9 cellular contexts compared by ENCODE assay signal in genomic region chr17:46841561-46842379, GRCh38. TPM values are rescaled to one million over a fixed set of nuclear protein-coding genes. Genes with fewer than 3 reads are reported as not detected.
DNase-seq lines count a peak whose midpoint lies in the region; ATAC-seq and TF ChIP-seq lines count a peak whose summit lies in the region.
"Had no signal": no experiment of that assay in that cellular context is flagged by ENCODE, and none has a peak within 500 bp of the region (broad histone marks: within the 10 kb centered on the region; RNA-seq: fewer than 3 reads in every experiment).

No MANE protein-coding gene starts in this region.

- H3K9me3 ChIP-seq in osteoblast (ENCODE audit: low read depth, low read length), result no peaks in the 10 kb centered on the region

- H3K27ac ChIP-seq in osteoblast (ENCODE audit: low read depth, low read length), result no peak overlapping the region

- H3K36me3 ChIP-seq in osteoblast (ENCODE audit: insufficient read depth, low read length), result no peaks in the 10 kb centered on the region

- no peaks in the 10 kb centered on the region for H4K20me1 ChIP-seq in osteoblast (ENCODE audit: insufficient read depth, low read length)

- peak overlapping the region; percentile 74 for H3K4me2 ChIP-seq in osteoblast (ENCODE audit: insufficient read depth, low read length)

- peak overlapping the region; percentile 89 for H2AFZ ChIP-seq in osteoblast (ENCODE audit: low read length)

- ATAC-seq in HG03097 (IDR thresholded peaks at IDR 0.05; ENCODE audit: low FRiP score, unreplicated experiment), result no peak
- no peak for ATAC-seq in GM18502 (IDR thresholded peaks at IDR 0.05; ENCODE audit: poor library complexity, unreplicated experiment)
- no peak for ATAC-seq in HG02798 (IDR thresholded peaks at IDR 0.05; ENCODE audit: poor library complexity, unreplicated experiment)

- H3K27me3 ChIP-seq in osteoblast (ENCODE audit: insufficient read depth, low read length), result peaks cover 21% of the 10 kb centered on the region

- DNase-seq in DMS114 treated with DMSO at 0.1 percent for 48 hours (lab: John Stamatoyannopoulos, UW; ENCODE audit: unreplicated experiment) (peak; percentile 29), NCI-H69 (lab: John Stamatoyannopoulos, UW) (peak; percentile 36), epithelial cell of esophagus (ENCODE audit: low read depth) (no peak), osteoblast (ENCODE audit: insufficient read length, low spot score, missing footprints) (peak; percentile 95), RKO (ENCODE audit: low spot score) (no peak)

- peak; percentile 11 for TF ChIP-seq CTCF in epithelial cell of esophagus (IDR thresholded peaks at IDR 0.05; ENCODE audit: insufficient read depth, low read depth, low read length, missing control alignments)
- TF ChIP-seq CTCF in osteoblast (IDR thresholded peaks at IDR 0.05; ENCODE audit: extremely low read depth, low read depth, low read length), result peak; percentile 67

- no peaks in the 10 kb centered on the region for H3K79me2 ChIP-seq in osteoblast (ENCODE audit: insufficient read depth, low read length)

- no peaks in the 10 kb centered on the region for H3K4me1 ChIP-seq in osteoblast (ENCODE audit: insufficient read depth, low read length)

- no peak overlapping the region for H3K4me3 ChIP-seq in epithelial cell of esophagus (ENCODE audit: low read length)
- H3K4me3 ChIP-seq in osteoblast (ENCODE audit: insufficient read depth, low read length), result peak overlapping the region; percentile 57

RNA-seq across cellular contexts. Expression of gene WNT9B, which starts 9.6 kb away (rescaled TPM):
- 0.36 TPM in 1 of 2 replicates, not detected in the other for total RNA-seq in osteoblast
- total RNA-seq: dermis microvascular lymphatic vessel endothelial cell had no signal

RNA-seq across cellular contexts. Expression of gene WNT3, which starts 23.3 kb away (rescaled TPM):
- 0.88 and 1.1 TPM in 2 replicates for total RNA-seq in osteoblast

Comparison
In these comparisons a context has a peak if more than half of its experiments do, and no peak if none do; other contexts are left out.
1. DNase-seq: peak in DMS114 treated with DMSO at 0.1 percent for 48 hours (single experiment), NCI-H69 (single experiment) and osteoblast (single experiment); none in epithelial cell of esophagus (single experiment) and RKO (single experiment).